8 cellular contexts compared by ENCODE assay signal in the genomic region with DNA sequence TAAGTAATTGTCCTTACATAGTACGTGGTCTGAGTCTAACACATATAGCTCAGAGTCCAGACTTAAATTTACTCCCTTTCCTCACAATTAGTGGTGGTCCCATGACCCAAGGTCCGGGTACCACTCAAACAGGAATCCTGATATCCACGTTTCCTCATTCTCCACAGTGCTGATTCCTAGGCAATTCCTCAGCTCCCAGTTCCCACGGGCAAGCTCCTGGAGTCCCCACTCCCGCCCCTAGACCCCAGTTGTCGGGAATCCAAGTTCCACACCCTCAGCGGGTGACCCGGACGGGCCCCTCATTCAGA. TPM values are rescaled to one million over a fixed set of nuclear protein-coding genes. Genes with fewer than 3 reads are reported as not detected.
DNase-seq lines count a peak whose midpoint lies in the region; ATAC-seq and TF ChIP-seq lines count a peak whose summit lies in the region.

No MANE protein-coding gene starts in this region.

- no peak for ATAC-seq in natural killer cell treated with Interleukin-12 subunit alpha and Interleukin-12 subunit beta and Interleukin-15 and Interleukin-18, amount 100 ng/mL, for 72 hours
- ATAC-seq in GM18858 (IDR thresholded peaks at IDR 0.05; ENCODE audit: unreplicated experiment) (no peak), GM18519 (IDR thresholded peaks at IDR 0.05; ENCODE audit: low FRiP score, unreplicated experiment) (no peak), GM19452 (IDR thresholded peaks at IDR 0.05; ENCODE audit: unreplicated experiment) (no peak)

- TF ChIP-seq CTCF in BE2C (IDR thresholded peaks at IDR 0.05; ENCODE audit: low read depth, low read length) (no peak), colonic mucosa (IDR thresholded peaks at IDR 0.05) (no peak)

- no peak for DNase-seq in BE2C
- no peak for DNase-seq in Karpas-422
- DNase-seq in colonic mucosa, result no peak
- no peak for DNase-seq in natural killer cell treated with Interleukin-12 subunit alpha and Interleukin-12 subunit beta and Interleukin-15 and Interleukin-18, amount 100 ng/mL, for 72 hours (ENCODE audit: low spot score)
- no peak for DNase-seq in midbrain (lab: John Stamatoyannopoulos, UW)

- H3K4me3 ChIP-seq in BE2C (ENCODE audit: low read depth, low read length) (peak overlapping the region; percentile 99), Karpas-422 (ENCODE audit: low read length) (peak overlapping the region; percentile 98), colonic mucosa (peak overlapping the region; percentile 84)

- H3K36me3 ChIP-seq in BE2C (peaks cover 40% of the 10 kb centered on the region), Karpas-422 (ENCODE audit: insufficient read depth, low read length) (peaks cover 22% of the 10 kb centered on the region), colonic mucosa (peaks cover 10% of the 10 kb centered on the region)

- H3K79me2 ChIP-seq in Karpas-422 (ENCODE audit: low read length), result peaks cover 62% of the 10 kb centered on the region

- H3K9ac ChIP-seq in Karpas-422 (ENCODE audit: low read length), result peak overlapping the region; percentile 99
- H3K9ac ChIP-seq in colonic mucosa (ENCODE audit: low read depth in 2 of 2, low read length in 2 of 2), result peak overlapping the region; percentile 90 to 93

- peak overlapping the region; percentile 82 for H3K4me2 ChIP-seq in Karpas-422 (ENCODE audit: low read depth, low read length, poor library complexity, severe bottlenecking)

- peak overlapping the region; percentile 86 to 91 for H3K27ac Mint-ChIP-seq in natural killer cell treated with Interleukin-12 subunit alpha and Interleukin-12 subunit beta and Interleukin-15 and Interleukin-18, amount 100 ng/mL, for 72 hours

- no peaks in the 10 kb centered on the region for H3K9me3 Mint-ChIP-seq in natural killer cell treated with Interleukin-12 subunit alpha and Interleukin-12 subunit beta and Interleukin-15 and Interleukin-18, amount 100 ng/mL, for 72 hours

- no peaks in the 10 kb centered on the region for H3K9me2 ChIP-seq in Karpas-422 (replicated peaks; ENCODE audit: insufficient read depth, low read length)

- intact Hi-C loops in colonic mucosa (cut with DNase I), result no loop called here

- H2AFZ ChIP-seq in Karpas-422 (ENCODE audit: low read length), result no peak overlapping the region

- no peaks in the 10 kb centered on the region for H3K27me3 Mint-ChIP-seq in natural killer cell treated with Interleukin-12 subunit alpha and Interleukin-12 subunit beta and Interleukin-15 and Interleukin-18, amount 100 ng/mL, for 72 hours

- H3K27ac ChIP-seq in Karpas-422 (ENCODE audit: low read length) (peak overlapping the region; percentile 81), colonic mucosa (peak overlapping the region; percentile 88)

- H3K27me3 ChIP-seq in BE2C (no peaks in the 10 kb centered on the region), Karpas-422 (ENCODE audit: low read length) (no peaks in the 10 kb centered on the region), colonic mucosa (no peaks in the 10 kb centered on the region)

- peaks cover 33% of the 10 kb centered on the region for H4K20me1 ChIP-seq in Karpas-422 (ENCODE audit: insufficient read depth, low read depth, low read length)

- peaks cover 18% of the 10 kb centered on the region for H3K36me3 Mint-ChIP-seq in natural killer cell treated with Interleukin-12 subunit alpha and Interleukin-12 subunit beta and Interleukin-15 and Interleukin-18, amount 100 ng/mL, for 72 hours

- H3K4me1 ChIP-seq in BE2C (no peaks in the 10 kb centered on the region; the same call in 1 of the 2 replicates), Karpas-422 (ENCODE audit: low read length) (peaks cover 53% of the 10 kb centered on the region), colonic mucosa (peaks cover 23% of the 10 kb centered on the region)

- peak overlapping the region; percentile 97 for H3K4me3 Mint-ChIP-seq in natural killer cell treated with Interleukin-12 subunit alpha and Interleukin-12 subunit beta and Interleukin-15 and Interleukin-18, amount 100 ng/mL, for 72 hours

- peaks cover 51 to 52% of the 10 kb centered on the region in 2 donors for H3K4me1 Mint-ChIP-seq in natural killer cell treated with Interleukin-12 subunit alpha and Interleukin-12 subunit beta and Interleukin-15 and Interleukin-18, amount 100 ng/mL, for 72 hours (ENCODE audit: low read depth in 2 of 2)

- H3K9me3 ChIP-seq in BE2C (no peaks in the 10 kb centered on the region), Karpas-422 (ENCODE audit: low read length) (no peaks in the 10 kb centered on the region), colonic mucosa (no peaks in the 10 kb centered on the region)

RNA-seq across cellular contexts. Expression of gene TRIR, which starts 0.6 kb away (rescaled TPM):
- 547 TPM for polyA plus RNA-seq in BE2C (2012; ENCODE audit: insufficient read depth, insufficient read length, low read depth)
- 147 and 332 TPM in 2 replicates for total RNA-seq in Karpas-422 (2014; rRNA removed; shearing (Covaris generic); ENCODE audit: low replicate concordance)
- 100 to 1,000 TPM; 130 to 217 TPM for total RNA-seq in colonic mucosa
- total RNA-seq in natural killer cell treated with Interleukin-12 subunit alpha and Interleukin-12 subunit beta and Interleukin-15 and Interleukin-18, amount 100 ng/mL, for 72 hours, result 100 to 1,000 TPM; 154 to 196 TPM

RNA-seq across cellular contexts. Expression of gene GET3, which starts 3.4 kb away (rescaled TPM):
- polyA plus RNA-seq in BE2C (2012; ENCODE audit: insufficient read depth, insufficient read length, low read depth), result 266 TPM
- 42.3 and 78.0 TPM in 2 replicates for total RNA-seq in Karpas-422 (2014; rRNA removed; shearing (Covaris generic); ENCODE audit: low replicate concordance)
- 10 to 100 TPM; 53.6 to 77.2 TPM for total RNA-seq in colonic mucosa
- 10 to 100 TPM; 48.9 to 70.8 TPM for total RNA-seq in natural killer cell treated with Interleukin-12 subunit alpha and Interleukin-12 subunit beta and Interleukin-15 and Interleukin-18, amount 100 ng/mL, for 72 hours

RNA-seq across cellular contexts. Expression of gene TNPO2, which starts 10.1 kb away (rescaled TPM):
- polyA plus RNA-seq in BE2C (2012; ENCODE audit: insufficient read depth, insufficient read length, low read depth), result 300 TPM
- 26.1 and 40.7 TPM in 2 replicates for total RNA-seq in Karpas-422 (2014; rRNA removed; shearing (Covaris generic); ENCODE audit: low replicate concordance)
- total RNA-seq in colonic mucosa, result 10 to 100 TPM; 46.7 to 65.5 TPM
- total RNA-seq in natural killer cell treated with Interleukin-12 subunit alpha and Interleukin-12 subunit beta and Interleukin-15 and Interleukin-18, amount 100 ng/mL, for 72 hours, result 100 to 1,000 TPM in 1 of 2 donors, 10 to 100 TPM in 1; 76.9 to 229 TPM

RNA-seq across cellular contexts. Expression of gene BEST2, which starts 17.7 kb away (rescaled TPM):
- not detected for polyA plus RNA-seq in BE2C (2012; ENCODE audit: insufficient read depth, insufficient read length, low read depth)
- total RNA-seq in Karpas-422 (2014; rRNA removed; shearing (Covaris generic); ENCODE audit: low replicate concordance), result not detected in 2 replicates
- total RNA-seq in colonic mucosa, result 10 to 100 TPM; 12.1 to 22.6 TPM
- not detected for total RNA-seq in natural killer cell treated with Interleukin-12 subunit alpha and Interleukin-12 subunit beta and Interleukin-15 and Interleukin-18, amount 100 ng/mL, for 72 hours

RNA-seq across cellular contexts. Expression of gene FBXW9, which starts 37.4 kb away (rescaled TPM):
- polyA plus RNA-seq in BE2C (2012; ENCODE audit: insufficient read depth, insufficient read length, low read depth), result 15.0 TPM
- total RNA-seq in Karpas-422 (2014; rRNA removed; shearing (Covaris generic); ENCODE audit: low replicate concordance), result 2.1 and 12.8 TPM in 2 replicates
- total RNA-seq in colonic mucosa, result 10 to 100 TPM in 1 of 2 donors, 1 to 10 TPM in 1; 6.5 to 10.3 TPM
- total RNA-seq in natural killer cell treated with Interleukin-12 subunit alpha and Interleukin-12 subunit beta and Interleukin-15 and Interleukin-18, amount 100 ng/mL, for 72 hours, result 10 to 100 TPM in 1 of 2 donors, 1 to 10 TPM in 1; 5.6 to 15.4 TPM
